ENCODE assay signal across 15 cellular contexts in the genomic region with DNA sequence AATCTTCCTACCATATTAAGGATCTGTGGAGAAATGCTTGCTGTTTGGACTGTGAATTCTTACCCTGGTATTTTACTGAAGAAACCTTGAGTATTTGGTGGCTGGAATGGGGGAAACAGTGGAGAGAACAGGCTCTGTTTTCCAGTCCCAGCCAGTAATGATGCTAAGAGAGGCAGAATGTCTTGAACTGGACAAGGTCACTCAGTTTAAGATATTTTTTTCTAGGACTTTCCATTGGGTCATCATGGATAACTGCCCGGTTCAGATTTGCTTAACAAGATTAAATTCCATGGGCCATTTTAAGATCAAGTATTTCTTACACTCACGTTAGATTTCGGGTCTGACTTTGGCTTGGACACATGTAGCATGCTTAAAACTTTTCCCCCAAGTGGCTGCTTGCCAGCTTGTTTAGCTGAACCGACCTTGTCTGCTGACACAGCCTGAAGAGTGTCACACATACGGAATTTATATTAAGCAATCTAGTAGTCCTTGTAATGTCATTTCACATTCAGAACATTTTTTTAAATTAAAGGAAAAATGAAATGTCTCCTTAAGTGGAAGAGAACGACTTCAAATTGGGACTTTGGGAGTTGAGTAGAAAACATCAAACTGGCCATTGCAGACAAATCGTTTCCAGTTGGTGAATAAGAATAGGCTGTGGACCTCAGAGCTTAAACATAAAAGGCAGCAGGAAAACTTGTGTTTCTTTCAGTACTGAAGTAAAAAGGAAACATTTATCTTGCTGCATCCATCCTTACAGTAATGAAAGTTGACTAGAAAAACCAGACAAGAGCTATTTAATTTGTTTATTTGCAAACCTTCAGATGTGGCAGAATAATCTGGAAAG. TPM values are rescaled to one million over a fixed set of nuclear protein-coding genes. Genes with fewer than 3 reads are reported as not detected.
DNase-seq lines count a peak whose midpoint lies in the region; ATAC-seq, FAIRE-seq and TF ChIP-seq lines count a peak whose summit lies in the region.
"Had no signal": no experiment of that assay in that cellular context is flagged by ENCODE, and none has a peak within 500 bp of the region (broad histone marks: within the 10 kb centered on the region; RNA-seq: fewer than 3 reads in every experiment).

No MANE protein-coding gene starts in this region.

- intact Hi-C loops in HepG2 (cut with micrococcal nuclease; ENCODE audit: unreplicated experiment) (no loop called here), Right ventricle myocardium superior (cut with DNase I) (no loop called here), aorta (cut with DNase I) (loop anchor here in 1 of 2 donors (5.0 kb wide), 1 partner anchor 315 kb away; a partner anchor contains a TSS)
- intact Hi-C loops in activated T-helper 1 cell treated with anti-CD3 and anti-CD28 coated beads, Interleukin-12 subunit alpha, Interleukin-12 subunit beta, Interleukin-2, Interleukin-4 antibody, amounts not matched to agents 30 ng/mL and 10 ng/mL and 1 ng/mL, durations not matched to agents 14 hours and 24 hours and 36 hours (cut with micrococcal nuclease): no loop called here

- H3K9ac ChIP-seq in liver (ENCODE audit: low read depth in 1 of 2, low read length in 2 of 2) (no peak overlapping the region), HepG2 (ENCODE audit: insufficient read depth, low read depth, low read length) (no peak overlapping the region)

- ATAC-seq in HepG2 (no peak), Right ventricle myocardium superior (ENCODE audit: poor library complexity) (peak; percentile 89), aorta (ENCODE audit: low FRiP score) (peak; percentile 91), GM18519 (IDR thresholded peaks at IDR 0.05; ENCODE audit: low FRiP score, unreplicated experiment) (no peak)
- ATAC-seq: A549; stimulated activated memory B cell treated with anti-CD40 and anti-IgM and Interleukin-4, amounts not matched to agents 10 μg/mL and 1 μg/mL and 100 μg/mL, for 72 hours had no signal

- POLR2A ChIA-PET in HepG2 (lab: Yijun Ruan, JAX): no interaction called here

- H3K36me3 ChIP-seq in liver (ENCODE audit: control insufficient read depth in 4 of 4, insufficient read depth in 3 of 4, low read depth in 1 of 4, low read length in 3 of 4) (no peaks in the 10 kb centered on the region), HepG2 (replicated peaks in 1 of 2; ENCODE audit: control insufficient read depth in 1 of 2, insufficient read depth in 2 of 2, low read length in 2 of 2) (no peaks in the 10 kb centered on the region), aorta (ENCODE audit: control insufficient read depth in 1 of 2, insufficient read depth in 2 of 2, low read length in 1 of 2) (no peaks in the 10 kb centered on the region)

- CTCF ChIA-PET in HepG2 (lab: Yijun Ruan, JAX; ENCODE audit: low intra/inter-chr PET ratio, low total read pairs): no interaction called here

- DNase-seq in HepG2 (ENCODE audit: low spot score): no peak
- peak; percentile 69 for DNase-seq in Right ventricle myocardium superior
- DNase-seq in osteocyte (ENCODE audit: extremely low spot score, unreplicated experiment): no peak
- peak; percentile 90 to 91 for DNase-seq in aorta
- DNase-seq in activated T-helper 1 cell treated with anti-CD3 and anti-CD28 coated beads, Interleukin-12 subunit alpha, Interleukin-12 subunit beta, Interleukin-2, Interleukin-4 antibody, amounts not matched to agents 30 ng/mL and 10 ng/mL and 1 ng/mL, durations not matched to agents 14 hours and 24 hours and 36 hours (ENCODE audit: low spot score): no peak
- DNase-seq in NCI-H226: no peak
- DNase-seq: activated CD4-positive, alpha-beta T cell treated with anti-CD3 and anti-CD28 coated beads, Interleukin-2, amount 50 U/mL, for 4 hours; midbrain; MM.1S; NCI-H526 treated with DMSO at 0.1 percent for 48 hours had no signal

- peak overlapping the region; percentile 66 for H3K27ac Mint-ChIP-seq in osteocyte (ENCODE audit: unreplicated experiment)
- H3K27ac Mint-ChIP-seq in activated T-helper 1 cell treated with anti-CD3 and anti-CD28 coated beads, Interleukin-12 subunit alpha, Interleukin-12 subunit beta, Interleukin-2, Interleukin-4 antibody, amounts not matched to agents 30 ng/mL and 10 ng/mL and 1 ng/mL, durations not matched to agents 14 hours and 24 hours and 36 hours: no peak overlapping the region
- H3K27ac Mint-ChIP-seq: stimulated activated memory B cell treated with anti-CD40 and anti-IgM and Interleukin-4, amounts not matched to agents 10 μg/mL and 1 μg/mL and 100 μg/mL, for 72 hours had no signal

- no peak overlapping the region for H2AFZ ChIP-seq in HepG2 (ENCODE audit: low read length)

- H3K4me1 Mint-ChIP-seq in osteocyte (ENCODE audit: unreplicated experiment): peaks cover 34% of the 10 kb centered on the region
- H3K4me1 Mint-ChIP-seq in activated T-helper 1 cell treated with anti-CD3 and anti-CD28 coated beads, Interleukin-12 subunit alpha, Interleukin-12 subunit beta, Interleukin-2, Interleukin-4 antibody, amounts not matched to agents 30 ng/mL and 10 ng/mL and 1 ng/mL, durations not matched to agents 14 hours and 24 hours and 36 hours (ENCODE audit: low read depth): peaks cover 80% of the 10 kb centered on the region

- H3K4me2 ChIP-seq in HepG2 (ENCODE audit: low read depth, low read length): no peak overlapping the region
- H3K4me2 ChIP-seq: A549 had no signal

- TF ChIP-seq EP300 in HepG2 (IDR thresholded peaks at IDR 0.05; ENCODE audit: low read depth in 2 of 2, low read length in 2 of 2) (no peak), HepG2 (CRISPR knock-in tag; IDR thresholded peaks at IDR 0.05; ENCODE audit: borderline replicate concordance) (no peak)

- H3K27ac ChIP-seq in liver (ENCODE audit: low read depth in 1 of 2, low read length in 2 of 2) (no peak overlapping the region), HepG2 (ENCODE audit: extremely low read length, insufficient read depth, low read length) (no peak overlapping the region), aorta (ENCODE audit: low read depth in 1 of 2, low read length in 2 of 2) (peak overlapping the region; percentile 60 to 62)
- H3K27ac ChIP-seq: A549 had no signal

- TF ChIP-seq POLR2A in HepG2 (IDR thresholded peaks at IDR 0.05; ENCODE audit: insufficient read depth in 1 of 2, low read depth in 2 of 2, low read length in 2 of 2): no peak

- H3K4me1 ChIP-seq in liver (ENCODE audit: control insufficient read depth in 4 of 4, insufficient read depth in 4 of 4, low read length in 3 of 4) (peaks cover 0 to 2% (median 0%) of the 10 kb centered on the region in 4 donors), HepG2 (ENCODE audit: insufficient read depth, low read length) (no peaks in the 10 kb centered on the region), aorta (ENCODE audit: control insufficient read depth in 1 of 2, insufficient read depth in 2 of 2, low read length in 2 of 2) (no peaks in the 10 kb centered on the region)
- H3K4me1 ChIP-seq: A549 had no signal

- no peak overlapping the region for H3K4me3 Mint-ChIP-seq in osteocyte (ENCODE audit: unreplicated experiment)
- H3K4me3 Mint-ChIP-seq in activated T-helper 1 cell treated with anti-CD3 and anti-CD28 coated beads, Interleukin-12 subunit alpha, Interleukin-12 subunit beta, Interleukin-2, Interleukin-4 antibody, amounts not matched to agents 30 ng/mL and 10 ng/mL and 1 ng/mL, durations not matched to agents 14 hours and 24 hours and 36 hours: no peak overlapping the region
- H3K4me3 Mint-ChIP-seq: stimulated activated memory B cell treated with anti-CD40 and anti-IgM and Interleukin-4, amounts not matched to agents 10 μg/mL and 1 μg/mL and 100 μg/mL, for 72 hours had no signal

- peaks cover 11% of the 10 kb centered on the region for H3K36me3 Mint-ChIP-seq in osteocyte (ENCODE audit: unreplicated experiment)
- H3K36me3 Mint-ChIP-seq in activated T-helper 1 cell treated with anti-CD3 and anti-CD28 coated beads, Interleukin-12 subunit alpha, Interleukin-12 subunit beta, Interleukin-2, Interleukin-4 antibody, amounts not matched to agents 30 ng/mL and 10 ng/mL and 1 ng/mL, durations not matched to agents 14 hours and 24 hours and 36 hours (ENCODE audit: low read depth): peaks cover 43% of the 10 kb centered on the region

- H4K20me1 ChIP-seq in HepG2 (ENCODE audit: insufficient read depth, low read length): no peaks in the 10 kb centered on the region

- H3K4me3 ChIP-seq in liver (ENCODE audit: low read depth in 1 of 3, low read length in 3 of 3) (no peak overlapping the region), HepG2 (replicated peaks in 1 of 3; ENCODE audit: insufficient read depth in 1 of 3, low read depth in 2 of 3, low read length in 3 of 3) (no peak overlapping the region), aorta (ENCODE audit: low read length in 2 of 2) (no peak overlapping the region)
- H3K4me3 ChIP-seq: A549 had no signal

- H3K27me3 ChIP-seq in liver (ENCODE audit: control insufficient read depth in 4 of 4, insufficient read depth in 4 of 4, low read length in 3 of 4): no peaks in the 10 kb centered on the region
- no peaks in the 10 kb centered on the region for H3K27me3 ChIP-seq in HepG2 (ENCODE audit: control insufficient read depth in 1 of 2, insufficient read depth in 2 of 2, low read length in 2 of 2)
- no peaks in the 10 kb centered on the region for H3K27me3 ChIP-seq in aorta (ENCODE audit: control insufficient read depth in 1 of 2, insufficient read depth in 2 of 2, low read length in 1 of 2)

- no peaks in the 10 kb centered on the region for H3K27me3 Mint-ChIP-seq in osteocyte (ENCODE audit: unreplicated experiment)
- H3K27me3 Mint-ChIP-seq in activated T-helper 1 cell treated with anti-CD3 and anti-CD28 coated beads, Interleukin-12 subunit alpha, Interleukin-12 subunit beta, Interleukin-2, Interleukin-4 antibody, amounts not matched to agents 30 ng/mL and 10 ng/mL and 1 ng/mL, durations not matched to agents 14 hours and 24 hours and 36 hours (ENCODE audit: insufficient read depth): peaks cover 8% of the 10 kb centered on the region
- H3K27me3 Mint-ChIP-seq: stimulated activated memory B cell treated with anti-CD40 and anti-IgM and Interleukin-4, amounts not matched to agents 10 μg/mL and 1 μg/mL and 100 μg/mL, for 72 hours had no signal

- TF ChIP-seq CTCF in liver (IDR thresholded peaks at IDR 0.05; ENCODE audit: low read depth, low read length, missing input control): no peak
- no peak for TF ChIP-seq CTCF in HepG2 (CRISPR knock-in tag; IDR thresholded peaks at IDR 0.05)
- TF ChIP-seq CTCF in osteocyte (IDR thresholded peaks at IDR 0.05): no peak

- no peak for TF ChIP-seq RAD21 in liver (IDR thresholded peaks at IDR 0.05)
- TF ChIP-seq RAD21 in HepG2 (CRISPR knock-in tag; IDR thresholded peaks at IDR 0.05): no peak

- H3K9me3 Mint-ChIP-seq in osteocyte (ENCODE audit: unreplicated experiment): no peaks in the 10 kb centered on the region
- H3K9me3 Mint-ChIP-seq in activated T-helper 1 cell treated with anti-CD3 and anti-CD28 coated beads, Interleukin-12 subunit alpha, Interleukin-12 subunit beta, Interleukin-2, Interleukin-4 antibody, amounts not matched to agents 30 ng/mL and 10 ng/mL and 1 ng/mL, durations not matched to agents 14 hours and 24 hours and 36 hours: peaks cover 36% of the 10 kb centered on the region

- in situ Hi-C loops in HepG2 (cut with HindIII; ENCODE audit: extremely low pct_ligation_motif_present, low pct_unique_long_range_greater_than_20kb): no loop called here

- no TSS peak for BruUV-seq in HepG2 (replicated peaks; lab: Mats Ljungman, UMichigan)

- H3K9me3 ChIP-seq in liver (ENCODE audit: control insufficient read depth in 4 of 4, low read length in 3 of 4) (no peaks in the 10 kb centered on the region), HepG2 (ENCODE audit: low read length) (no peaks in the 10 kb centered on the region), aorta (ENCODE audit: control insufficient read depth, low read length) (no peaks in the 10 kb centered on the region)
- H3K9me3 ChIP-seq: A549 had no signal

- no peak for FAIRE-seq in HepG2 (lab: Jason Lieb, UNC)
- FAIRE-seq: A549, frontal cortex had no signal

- WGBS in liver: 71% methylated on average over 7 of the region's 7 CpGs
- 78% methylated on average over 7 of the region's 7 CpGs for WGBS in HepG2 (ENCODE audit: low lambda C conversion rate)
- 4 to 6% methylated on average over 7 of the region's 7 CpGs for WGBS in aorta, 2 donors

- no peaks in the 10 kb centered on the region for H3K79me2 ChIP-seq in HepG2 (ENCODE audit: insufficient read depth, low read length)

RNA-seq across cellular contexts. Expression of a gene that starts 28.9 kb away (rescaled TPM):
- total RNA-seq in liver: 1 to 10 TPM in 1 of 2 donors, under 1 TPM in 1; 0.51 to 1.5 TPM
- under 1 TPM; 0.24 to 0.94 TPM for polyA plus RNA-seq in liver
- total RNA-seq in HepG2 (2016; rRNA removed; fragmentation: Illumina TruSeq; extraction: Trizol): 3.2 and 4.4 TPM in 2 replicates
- 2.7 and 3.0 TPM in 2 replicates for total RNA-seq in HepG2 (2016; cell fraction: cytosol; rRNA removed; fragmentation: Illumina TruSeq; extraction: Trizol; ENCODE audit: low read depth)
- 3.0 and 3.8 TPM in 2 replicates for total RNA-seq in HepG2 (2016; cell fraction: insoluble cytoplasmic fraction; rRNA removed; fragmentation: Illumina TruSeq; extraction: Trizol)
- 3.9 and 4.8 TPM in 2 replicates for total RNA-seq in HepG2 (2016; cell fraction: membrane; rRNA removed; fragmentation: Illumina TruSeq; extraction: Trizol)
- total RNA-seq in HepG2 (2016; cell fraction: nucleus; rRNA removed; fragmentation: Illumina TruSeq; extraction: Trizol): 3.3 and 4.0 TPM in 2 replicates
- 1.4 and 2.2 TPM in 2 replicates for polyA plus RNA-seq in HepG2 (2011; rRNA removed)
- polyA plus RNA-seq in HepG2 (2011; cell fraction: cytosol; rRNA removed): 1.1 and 2.0 TPM in 2 replicates
- 0.93 and 2.3 TPM in 2 replicates for polyA plus RNA-seq in HepG2 (2011; cell fraction: nucleus; rRNA removed)
- 1.1 and 1.8 TPM in 2 replicates for polyA plus RNA-seq in HepG2 (2012)
- polyA plus RNA-seq in HepG2 (2016; cell fraction: cytosol; fragmentation: Illumina TruSeq; extraction: Trizol; ENCODE audit: low read depth): 4.8 and 5.1 TPM in 2 replicates
- polyA plus RNA-seq in HepG2 (2016; cell fraction: insoluble cytoplasmic fraction; fragmentation: Illumina TruSeq; extraction: Trizol; ENCODE audit: low read depth): 2.6 and 3.1 TPM in 2 replicates
- polyA plus RNA-seq in HepG2 (2016; cell fraction: membrane; fragmentation: Illumina TruSeq; extraction: Trizol; ENCODE audit: low read depth): 3.6 and 4.0 TPM in 2 replicates
- 4.9 and 5.6 TPM in 2 replicates for polyA plus RNA-seq in HepG2 (2016; cell fraction: nucleus; fragmentation: Illumina TruSeq; extraction: Trizol; ENCODE audit: insufficient read depth, low read depth)
- 2.0 and 2.2 TPM in 2 replicates for polyA minus RNA-seq in HepG2 (2011; rRNA and poly(A)+ RNA removed; ENCODE audit: low replicate concordance)
- 1.8 and 2.2 TPM in 2 replicates for polyA minus RNA-seq in HepG2 (2011; cell fraction: cytosol; rRNA and poly(A)+ RNA removed)
- polyA minus RNA-seq in HepG2 (2011; cell fraction: nucleus; rRNA and poly(A)+ RNA removed): 3.2 and 4.6 TPM in 2 replicates
- 9.5 TPM for total RNA-seq in Right ventricle myocardium superior
- total RNA-seq in osteocyte: 7.6 and 8.3 TPM in 2 replicates
- total RNA-seq in aorta: 10 to 100 TPM; 12.3 to 20.7 TPM
- polyA plus RNA-seq in aorta: 1 to 10 TPM; 5.3 to 5.5 TPM
- total RNA-seq in activated T-helper 1 cell treated with anti-CD3 and anti-CD28 coated beads, Interleukin-12 subunit alpha, Interleukin-12 subunit beta, Interleukin-2, Interleukin-4 antibody, amounts not matched to agents 30 ng/mL and 10 ng/mL and 1 ng/mL, durations not matched to agents 14 hours and 24 hours and 36 hours: 3.9 and 4.6 TPM in 2 replicates

Comparison
In these comparisons a context has a peak if more than half of its experiments do, and no peak if none do; other contexts are left out.
1. H3K27ac ChIP-seq: peak in aorta (2 of 2); none in liver (0 of 2) and HepG2 (single experiment).
2. ATAC-seq: peak in Right ventricle myocardium superior (single experiment) and aorta (single experiment); none in HepG2 (single experiment) and GM18519 (single experiment).
3. DNase-seq: peak in Right ventricle myocardium superior (single experiment) and aorta (2 of 2); none in HepG2 (single experiment), osteocyte (single experiment), activated T-helper 1 cell treated with anti-CD3 and anti-CD28 coated beads, Interleukin-12 subunit alpha, Interleukin-12 subunit beta, Interleukin-2, Interleukin-4 antibody, amounts not matched to agents 30 ng/mL and 10 ng/mL and 1 ng/mL, durations not matched to agents 14 hours and 24 hours and 36 hours (single experiment) and NCI-H226 (single experiment).